ENCODE assay signal across 19 cellular contexts in genomic region chr5:396715-397032, GRCh38. TPM values are rescaled to one million over a fixed set of nuclear protein-coding genes. Genes with fewer than 3 reads are reported as not detected.
A peak's percentile ranks its signal among the peaks of the same experiment; 100 is the strongest.
DNase-seq lines count a peak whose midpoint lies in the region; ATAC-seq and TF ChIP-seq lines count a peak whose summit lies in the region.
"Had no signal": no experiment of that assay in that cellular context is flagged by ENCODE, and none has a peak within 500 bp of the region (broad histone marks: within the 10 kb centered on the region; RNA-seq: fewer than 3 reads in every experiment).

No MANE protein-coding gene starts in this region.

- TF ChIP-seq POLR2A in prostate gland (IDR thresholded peaks at IDR 0.05): no peak

- DNase-seq in D341Med (ENCODE audit: low spot score) (peak; percentile 41), H7 (peak; percentile 48), hepatocyte (ENCODE audit: low spot score) (peak; percentile 1), prostate gland (ENCODE audit: low spot score) (peak; percentile 3), BE2C (no peak)
- DNase-seq: activated CD4-positive, alpha-beta T cell treated with anti-CD3 and anti-CD28 coated beads for 4 hours; foreskin melanocyte; hypothalamus; NCI-H1436; NCI-H69; SHP77; stimulated activated CD4-positive, alpha-beta T cell treated with anti-CD3 and anti-CD28 coated beads, Interleukin-1b, Interleukin-23, amount 100 ng/mL, for 48 hours; stimulated activated naive CD4-positive, alpha-beta T cell treated with Interleukin-2 at 50 U/mL for 16 hours had no signal

- no peaks in the 10 kb centered on the region for H3K9me3 ChIP-seq in hepatocyte (ENCODE audit: low read depth)
- H3K9me3 ChIP-seq in prostate gland: no peaks in the 10 kb centered on the region
- no peaks in the 10 kb centered on the region for H3K9me3 ChIP-seq in BE2C
- H3K9me3 ChIP-seq: pancreas, tibial artery had no signal

- ATAC-seq in GM18519 (IDR thresholded peaks at IDR 0.05; ENCODE audit: low FRiP score, unreplicated experiment) (no peak), HG03354 (IDR thresholded peaks at IDR 0.05; ENCODE audit: poor library complexity, severe bottlenecking, unreplicated experiment) (no peak)
- ATAC-seq: naive thymus-derived CD4-positive, alpha-beta T cell; pancreas had no signal

- no peaks in the 10 kb centered on the region for H4K20me1 ChIP-seq in hepatocyte (ENCODE audit: insufficient read depth, poor library complexity, severe bottlenecking)

- no peaks in the 10 kb centered on the region for H3K27me3 ChIP-seq in H7 (ENCODE audit: control insufficient read depth, insufficient read depth, low read length)
- no peaks in the 10 kb centered on the region for H3K27me3 ChIP-seq in hepatocyte
- H3K27me3 ChIP-seq in prostate gland (replicated peaks; ENCODE audit: insufficient read depth): no peaks in the 10 kb centered on the region
- no peaks in the 10 kb centered on the region for H3K27me3 ChIP-seq in BE2C
- H3K27me3 ChIP-seq: pancreas had no signal

- H2AFZ ChIP-seq in hepatocyte: no peak overlapping the region

- no peaks in the 10 kb centered on the region for H3K79me2 ChIP-seq in hepatocyte

- WGBS in hepatocyte (ENCODE audit: low lambda C conversion rate, missing lambda C conversion rate): 98% methylated on average over 9 of the region's 9 CpGs
- WGBS in prostate gland: 96% methylated on average over 9 of the region's 9 CpGs

- H3K4me2 ChIP-seq in hepatocyte: no peak overlapping the region

- no peak overlapping the region for H3K4me3 ChIP-seq in H7 (ENCODE audit: insufficient read depth, low read depth, low read length)
- no peak overlapping the region for H3K4me3 ChIP-seq in hepatocyte
- no peak overlapping the region for H3K4me3 ChIP-seq in prostate gland
- H3K4me3 ChIP-seq in BE2C (ENCODE audit: low read depth, low read length): no peak overlapping the region
- H3K4me3 ChIP-seq: dorsolateral prefrontal cortex, pancreas, tibial artery had no signal

- no peak for TF ChIP-seq CTCF in hepatocyte (IDR thresholded peaks at IDR 0.05; ENCODE audit: poor library complexity)
- no peak for TF ChIP-seq CTCF in prostate gland (IDR thresholded peaks at IDR 0.05)
- TF ChIP-seq CTCF in BE2C (IDR thresholded peaks at IDR 0.05; ENCODE audit: low read depth, low read length): no peak

- no peaks in the 10 kb centered on the region for H3K36me3 ChIP-seq in H7 (replicated peaks; ENCODE audit: control insufficient read depth, insufficient read depth, low read length)
- H3K36me3 ChIP-seq in hepatocyte (replicated peaks; ENCODE audit: insufficient read depth, low read depth): no peaks in the 10 kb centered on the region
- no peaks in the 10 kb centered on the region for H3K36me3 ChIP-seq in prostate gland
- no peaks in the 10 kb centered on the region for H3K36me3 ChIP-seq in BE2C
- H3K36me3 ChIP-seq: pancreas, tibial artery had no signal

- H3K27ac ChIP-seq in hepatocyte (peak overlapping the region; percentile 96), prostate gland (no peak overlapping the region)
- H3K27ac ChIP-seq: dorsolateral prefrontal cortex, pancreas, tibial artery had no signal

- intact Hi-C loops in prostate gland (cut with DNase I): no loop called here

- no peaks in the 10 kb centered on the region for H3K9me2 ChIP-seq in hepatocyte (replicated peaks; ENCODE audit: insufficient read depth)

- H3K4me1 ChIP-seq in hepatocyte (ENCODE audit: insufficient read depth): peaks cover 33% of the 10 kb centered on the region
- no peaks in the 10 kb centered on the region for H3K4me1 ChIP-seq in prostate gland (replicated peaks)
- no peaks in the 10 kb centered on the region for H3K4me1 ChIP-seq in BE2C

RNA-seq across cellular contexts. Expression of gene EXOC3, which starts 46.3 kb away (rescaled TPM):
- 20.5 and 24.1 TPM in 2 replicates for total RNA-seq in H7 (2014; rRNA removed; shearing (Covaris generic))
- total RNA-seq in hepatocyte (30.9 and 38.3 TPM in 2 replicates), prostate gland (10 to 100 TPM; 44.3 to 79.7 TPM)
- 36.1 and 45.3 TPM in 2 replicates for polyA plus RNA-seq in hepatocyte
- polyA plus RNA-seq in BE2C (2012; ENCODE audit: insufficient read depth, insufficient read length, low read depth): 111 TPM
